Comparison of ENCODE assay signal across 1 cellular context in the genomic region with DNA sequence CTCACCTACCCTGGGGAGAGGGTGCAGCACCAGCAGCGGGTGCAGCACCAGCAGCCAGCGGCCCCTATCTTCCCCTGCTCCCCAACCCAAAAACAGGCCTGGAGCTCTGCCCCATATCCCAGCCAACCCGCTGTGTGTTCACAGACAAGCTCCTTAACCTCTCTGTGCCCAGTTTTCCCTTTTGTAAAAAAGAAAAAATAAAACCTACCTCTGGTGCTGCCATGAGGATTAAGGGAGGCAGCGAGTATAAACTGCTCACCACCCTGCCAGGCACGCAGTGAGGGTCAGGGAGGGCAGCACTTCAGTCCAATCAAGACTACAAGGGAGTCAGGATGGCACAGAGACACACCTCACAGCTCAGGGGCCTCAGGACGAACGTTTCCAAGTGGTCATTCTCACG.
TF ChIP-seq lines count a peak whose summit lies in the region.

No MANE protein-coding gene starts in this region.

TF ChIP-seq in WTC11, 78 proteins besides CTCF, POLR2A, EP300 and RAD21 (continued from another document):
- TF ChIP-seq, protein P1, sequence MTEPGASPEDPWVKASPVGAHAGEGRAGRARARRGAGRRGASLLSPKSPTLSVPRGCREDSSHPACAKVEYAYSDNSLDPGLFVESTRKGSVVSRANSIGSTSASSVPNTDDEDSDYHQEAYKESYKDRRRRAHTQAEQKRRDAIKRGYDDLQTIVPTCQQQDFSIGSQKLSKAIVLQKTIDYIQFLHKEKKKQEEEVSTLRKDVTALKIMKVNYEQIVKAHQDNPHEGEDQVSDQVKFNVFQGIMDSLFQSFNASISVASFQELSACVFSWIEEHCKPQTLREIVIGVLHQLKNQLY (CRISPR knock-in tag; IDR thresholded peaks at IDR 0.05), result no peak
- TF ChIP-seq SP1 (CRISPR knock-in tag; conservative IDR thresholded peaks at IDR 0.05) (no peak), GTF2I (CRISPR knock-in tag; conservative IDR thresholded peaks at IDR 0.05) (no peak)
- TF ChIP-seq, protein P2, sequence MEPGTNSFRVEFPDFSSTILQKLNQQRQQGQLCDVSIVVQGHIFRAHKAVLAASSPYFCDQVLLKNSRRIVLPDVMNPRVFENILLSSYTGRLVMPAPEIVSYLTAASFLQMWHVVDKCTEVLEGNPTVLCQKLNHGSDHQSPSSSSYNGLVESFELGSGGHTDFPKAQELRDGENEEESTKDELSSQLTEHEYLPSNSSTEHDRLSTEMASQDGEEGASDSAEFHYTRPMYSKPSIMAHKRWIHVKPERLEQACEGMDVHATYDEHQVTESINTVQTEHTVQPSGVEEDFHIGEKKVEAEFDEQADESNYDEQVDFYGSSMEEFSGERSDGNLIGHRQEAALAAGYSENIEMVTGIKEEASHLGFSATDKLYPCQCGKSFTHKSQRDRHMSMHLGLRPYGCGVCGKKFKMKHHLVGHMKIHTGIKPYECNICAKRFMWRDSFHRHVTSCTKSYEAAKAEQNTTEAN (CRISPR knock-in tag; IDR thresholded peaks at IDR 0.05), result no peak
TF ChIP-seq in WTC11: peak in this region for 0.
